1 cellular context compared by ENCODE assay signal in the genomic region with DNA sequence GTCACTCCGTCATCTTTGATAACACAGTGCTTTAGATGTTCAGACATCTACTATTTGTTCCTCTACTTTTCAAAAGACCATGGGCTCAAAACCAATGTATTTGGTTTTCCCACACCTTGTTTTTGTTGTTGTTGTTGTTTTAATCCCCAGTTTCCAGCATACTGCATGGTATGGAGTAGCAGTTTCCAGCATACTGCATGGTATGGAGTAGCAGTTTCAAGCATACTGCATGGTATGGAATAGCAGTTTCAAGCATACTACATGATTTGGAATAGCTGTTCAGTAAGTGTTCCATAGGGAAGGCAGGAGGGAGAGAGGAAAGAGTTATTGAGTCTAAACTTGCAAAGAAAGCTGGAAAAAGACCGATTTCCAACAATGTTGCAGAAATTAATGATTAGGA.
TF ChIP-seq lines count a peak whose summit lies in the region.

No MANE protein-coding gene starts in this region.

TF ChIP-seq in H1, 55 proteins besides CTCF, POLR2A, EP300 and RAD21 (continued from another document):
- TF ChIP-seq RXRA (IDR thresholded peaks at IDR 0.05; ENCODE audit: insufficient read depth, low read depth, low read length) (no peak), CBX5 (IDR thresholded peaks at IDR 0.05; ENCODE audit: low read depth, low read length) (no peak), HDAC2 (IDR thresholded peaks at IDR 0.05; ENCODE audit: borderline replicate concordance in 1 of 2, low read depth in 2 of 2, low read length in 2 of 2) (no peak), MAFK (IDR thresholded peaks at IDR 0.05; ENCODE audit: low read depth, low read length) (no peak), SIN3A (conservative IDR thresholded peaks at IDR 0.05 in 1 of 2, IDR thresholded peaks at IDR 0.05 in 1 of 2; ENCODE audit: low read depth in 1 of 2, low read length in 2 of 2) (no peak), CREB1 (IDR thresholded peaks at IDR 0.05) (no peak), CBX8 (IDR thresholded peaks at IDR 0.05; ENCODE audit: borderline replicate concordance, low read depth, low read length) (no peak), EGR1 (IDR thresholded peaks at IDR 0.05; ENCODE audit: borderline replicate concordance, low read depth, low read length) (no peak), CTBP2 (IDR thresholded peaks at IDR 0.05; ENCODE audit: borderline replicate concordance, insufficient read depth, insufficient read length, low read length) (no peak)
- TF ChIP-seq, protein P1, sequence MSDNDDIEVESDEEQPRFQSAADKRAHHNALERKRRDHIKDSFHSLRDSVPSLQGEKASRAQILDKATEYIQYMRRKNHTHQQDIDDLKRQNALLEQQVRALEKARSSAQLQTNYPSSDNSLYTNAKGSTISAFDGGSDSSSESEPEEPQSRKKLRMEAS (IDR thresholded peaks at IDR 0.05) = no peak
- TF ChIP-seq, protein P2, sequence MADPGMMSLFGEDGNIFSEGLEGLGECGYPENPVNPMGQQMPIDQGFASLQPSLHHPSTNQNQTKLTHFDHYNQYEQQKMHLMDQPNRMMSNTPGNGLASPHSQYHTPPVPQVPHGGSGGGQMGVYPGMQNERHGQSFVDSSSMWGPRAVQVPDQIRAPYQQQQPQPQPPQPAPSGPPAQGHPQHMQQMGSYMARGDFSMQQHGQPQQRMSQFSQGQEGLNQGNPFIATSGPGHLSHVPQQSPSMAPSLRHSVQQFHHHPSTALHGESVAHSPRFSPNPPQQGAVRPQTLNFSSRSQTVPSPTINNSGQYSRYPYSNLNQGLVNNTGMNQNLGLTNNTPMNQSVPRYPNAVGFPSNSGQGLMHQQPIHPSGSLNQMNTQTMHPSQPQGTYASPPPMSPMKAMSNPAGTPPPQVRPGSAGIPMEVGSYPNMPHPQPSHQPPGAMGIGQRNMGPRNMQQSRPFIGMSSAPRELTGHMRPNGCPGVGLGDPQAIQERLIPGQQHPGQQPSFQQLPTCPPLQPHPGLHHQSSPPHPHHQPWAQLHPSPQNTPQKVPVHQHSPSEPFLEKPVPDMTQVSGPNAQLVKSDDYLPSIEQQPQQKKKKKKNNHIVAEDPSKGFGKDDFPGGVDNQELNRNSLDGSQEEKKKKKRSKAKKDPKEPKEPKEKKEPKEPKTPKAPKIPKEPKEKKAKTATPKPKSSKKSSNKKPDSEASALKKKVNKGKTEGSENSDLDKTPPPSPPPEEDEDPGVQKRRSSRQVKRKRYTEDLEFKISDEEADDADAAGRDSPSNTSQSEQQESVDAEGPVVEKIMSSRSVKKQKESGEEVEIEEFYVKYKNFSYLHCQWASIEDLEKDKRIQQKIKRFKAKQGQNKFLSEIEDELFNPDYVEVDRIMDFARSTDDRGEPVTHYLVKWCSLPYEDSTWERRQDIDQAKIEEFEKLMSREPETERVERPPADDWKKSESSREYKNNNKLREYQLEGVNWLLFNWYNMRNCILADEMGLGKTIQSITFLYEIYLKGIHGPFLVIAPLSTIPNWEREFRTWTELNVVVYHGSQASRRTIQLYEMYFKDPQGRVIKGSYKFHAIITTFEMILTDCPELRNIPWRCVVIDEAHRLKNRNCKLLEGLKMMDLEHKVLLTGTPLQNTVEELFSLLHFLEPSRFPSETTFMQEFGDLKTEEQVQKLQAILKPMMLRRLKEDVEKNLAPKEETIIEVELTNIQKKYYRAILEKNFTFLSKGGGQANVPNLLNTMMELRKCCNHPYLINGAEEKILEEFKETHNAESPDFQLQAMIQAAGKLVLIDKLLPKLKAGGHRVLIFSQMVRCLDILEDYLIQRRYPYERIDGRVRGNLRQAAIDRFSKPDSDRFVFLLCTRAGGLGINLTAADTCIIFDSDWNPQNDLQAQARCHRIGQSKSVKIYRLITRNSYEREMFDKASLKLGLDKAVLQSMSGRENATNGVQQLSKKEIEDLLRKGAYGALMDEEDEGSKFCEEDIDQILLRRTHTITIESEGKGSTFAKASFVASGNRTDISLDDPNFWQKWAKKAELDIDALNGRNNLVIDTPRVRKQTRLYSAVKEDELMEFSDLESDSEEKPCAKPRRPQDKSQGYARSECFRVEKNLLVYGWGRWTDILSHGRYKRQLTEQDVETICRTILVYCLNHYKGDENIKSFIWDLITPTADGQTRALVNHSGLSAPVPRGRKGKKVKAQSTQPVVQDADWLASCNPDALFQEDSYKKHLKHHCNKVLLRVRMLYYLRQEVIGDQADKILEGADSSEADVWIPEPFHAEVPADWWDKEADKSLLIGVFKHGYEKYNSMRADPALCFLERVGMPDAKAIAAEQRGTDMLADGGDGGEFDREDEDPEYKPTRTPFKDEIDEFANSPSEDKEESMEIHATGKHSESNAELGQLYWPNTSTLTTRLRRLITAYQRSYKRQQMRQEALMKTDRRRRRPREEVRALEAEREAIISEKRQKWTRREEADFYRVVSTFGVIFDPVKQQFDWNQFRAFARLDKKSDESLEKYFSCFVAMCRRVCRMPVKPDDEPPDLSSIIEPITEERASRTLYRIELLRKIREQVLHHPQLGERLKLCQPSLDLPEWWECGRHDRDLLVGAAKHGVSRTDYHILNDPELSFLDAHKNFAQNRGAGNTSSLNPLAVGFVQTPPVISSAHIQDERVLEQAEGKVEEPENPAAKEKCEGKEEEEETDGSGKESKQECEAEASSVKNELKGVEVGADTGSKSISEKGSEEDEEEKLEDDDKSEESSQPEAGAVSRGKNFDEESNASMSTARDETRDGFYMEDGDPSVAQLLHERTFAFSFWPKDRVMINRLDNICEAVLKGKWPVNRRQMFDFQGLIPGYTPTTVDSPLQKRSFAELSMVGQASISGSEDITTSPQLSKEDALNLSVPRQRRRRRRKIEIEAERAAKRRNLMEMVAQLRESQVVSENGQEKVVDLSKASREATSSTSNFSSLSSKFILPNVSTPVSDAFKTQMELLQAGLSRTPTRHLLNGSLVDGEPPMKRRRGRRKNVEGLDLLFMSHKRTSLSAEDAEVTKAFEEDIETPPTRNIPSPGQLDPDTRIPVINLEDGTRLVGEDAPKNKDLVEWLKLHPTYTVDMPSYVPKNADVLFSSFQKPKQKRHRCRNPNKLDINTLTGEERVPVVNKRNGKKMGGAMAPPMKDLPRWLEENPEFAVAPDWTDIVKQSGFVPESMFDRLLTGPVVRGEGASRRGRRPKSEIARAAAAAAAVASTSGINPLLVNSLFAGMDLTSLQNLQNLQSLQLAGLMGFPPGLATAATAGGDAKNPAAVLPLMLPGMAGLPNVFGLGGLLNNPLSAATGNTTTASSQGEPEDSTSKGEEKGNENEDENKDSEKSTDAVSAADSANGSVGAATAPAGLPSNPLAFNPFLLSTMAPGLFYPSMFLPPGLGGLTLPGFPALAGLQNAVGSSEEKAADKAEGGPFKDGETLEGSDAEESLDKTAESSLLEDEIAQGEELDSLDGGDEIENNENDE (IDR thresholded peaks at IDR 0.05; ENCODE audit: insufficient replicate concordance, low read length) = no peak
TF ChIP-seq in H1: peak in this region for 0.
